In genomic region chr17:45060382-45060823, GRCh38 we compare ENCODE assay signal across 8 cellular contexts. TPM values are rescaled to one million over a fixed set of nuclear protein-coding genes. Genes with fewer than 3 reads are reported as not detected.
DNase-seq lines count a peak whose midpoint lies in the region; ATAC-seq and TF ChIP-seq lines count a peak whose summit lies in the region.

No MANE protein-coding gene starts in this region.

- peaks cover 65% of the 10 kb centered on the region for H3K79me2 ChIP-seq in MM.1S (ENCODE audit: low read length)

- H3K27me3 ChIP-seq in MM.1S (replicated peaks; ENCODE audit: insufficient read depth, low read length) = no peaks in the 10 kb centered on the region

- peak overlapping the region; percentile 79 for H2AFZ ChIP-seq in MM.1S (ENCODE audit: low read length)

- H3K9me3 ChIP-seq in MM.1S (replicated peaks; ENCODE audit: insufficient read depth, low read length) = no peaks in the 10 kb centered on the region

- H3K4me1 ChIP-seq in MM.1S (ENCODE audit: low read length) = peaks cover 15% of the 10 kb centered on the region

- H3K9me3 Mint-ChIP-seq in endothelial cell (ENCODE audit: unreplicated experiment) (no peaks in the 10 kb centered on the region), nephron (no peaks in the 10 kb centered on the region)

- H3K4me1 Mint-ChIP-seq in endothelial cell (ENCODE audit: unreplicated experiment) = peaks cover 18% of the 10 kb centered on the region
- H3K4me1 Mint-ChIP-seq in nephron = peaks cover 11% of the 10 kb centered on the region

- H3K9me2 ChIP-seq in MM.1S (replicated peaks; ENCODE audit: insufficient read depth, low read length) = no peaks in the 10 kb centered on the region

- no peaks in the 10 kb centered on the region for H3K36me3 Mint-ChIP-seq in endothelial cell (ENCODE audit: low read depth, unreplicated experiment)
- H3K36me3 Mint-ChIP-seq in nephron (ENCODE audit: low read depth) = peaks cover 6% of the 10 kb centered on the region

- no peak for ATAC-seq in GM18520 (IDR thresholded peaks at IDR 0.05; ENCODE audit: unreplicated experiment)
- ATAC-seq in HG03159 (IDR thresholded peaks at IDR 0.05; ENCODE audit: unreplicated experiment) = no peak

- H3K4me3 Mint-ChIP-seq in endothelial cell (ENCODE audit: unreplicated experiment) (peak overlapping the region; percentile 100), nephron (peak overlapping the region; percentile 94 to 95 (median 94))

- 0 out of 2 replicates have a peak, but pooled peaks cover 7% of the 10 kb centered on the region for H4K20me1 ChIP-seq in MM.1S (ENCODE audit: insufficient read depth, low read length)

- peak overlapping the region; percentile 54; the same call in 1 of the 2 replicates for H3K4me2 ChIP-seq in MM.1S (ENCODE audit: low read depth, low read length)

- peak overlapping the region; percentile 50 for H3K27ac ChIP-seq in MM.1S (ENCODE audit: low read length)

- H3K9ac ChIP-seq in MM.1S (ENCODE audit: low read length) = peak overlapping the region; percentile 95

- H3F3A ChIP-seq in MM.1S (ENCODE audit: insufficient read depth, low read length) = 0 out of 2 replicates have a peak, but pooled peaks cover 2% of the 10 kb centered on the region

- H3K27me3 Mint-ChIP-seq in endothelial cell (ENCODE audit: unreplicated experiment) (peaks cover 2% of the 10 kb centered on the region), nephron (ENCODE audit: low read depth) (no peaks in the 10 kb centered on the region)

- H3K4me3 ChIP-seq in GM12864 (ENCODE audit: low read depth, low read length) = peak overlapping the region; percentile 70
- peak overlapping the region; percentile 88 for H3K4me3 ChIP-seq in MM.1S (ENCODE audit: low read length)

- H3K27ac Mint-ChIP-seq in endothelial cell (ENCODE audit: unreplicated experiment) (peak overlapping the region; percentile 52), nephron (peak overlapping the region; percentile 88 to 95 (median 94))

- no peak for TF ChIP-seq CTCF in GM12864 (IDR thresholded peaks at IDR 0.05; ENCODE audit: low read depth, low read length, missing control alignments)
- TF ChIP-seq CTCF in MM.1S (IDR thresholded peaks at IDR 0.05; ENCODE audit: low read length) = no peak
- no peak for TF ChIP-seq CTCF in endothelial cell (IDR thresholded peaks at IDR 0.05; ENCODE audit: unreplicated experiment)
- no peak for TF ChIP-seq CTCF in nephron (IDR thresholded peaks at IDR 0.05; ENCODE audit: unreplicated experiment in 3 of 3)

- H3K36me3 ChIP-seq in MM.1S (replicated peaks; ENCODE audit: insufficient read depth, low read length) = no peaks in the 10 kb centered on the region; the same call in 1 of the 2 replicates

- DNase-seq in GM12864 (ENCODE audit: low read depth) (no peak), MM.1S (no peak), endothelial cell (ENCODE audit: low spot score) (no peak), occipital lobe (lab: John Stamatoyannopoulos, UW) (no peak), NCI-H1417 (lab: John Stamatoyannopoulos, UW) (no peak)

RNA-seq across cellular contexts. Expression of gene NMT1, which starts 0.7 kb away (rescaled TPM):
- total RNA-seq in endothelial cell (ENCODE audit: unreplicated experiment) (85.8 TPM), occipital lobe (27.9 TPM)

RNA-seq across cellular contexts. Expression of gene DCAKD, which starts 9.0 kb away (rescaled TPM):
- total RNA-seq in endothelial cell (ENCODE audit: unreplicated experiment) (29.2 TPM), occipital lobe (47.6 TPM)
